In genomic region chr2:230956827-230957755, GRCh38 we compare ENCODE assay signal across 1 cellular context.
TF ChIP-seq lines count a peak whose summit lies in the region.

No MANE protein-coding gene starts in this region.

TF ChIP-seq in GM12878, 131 proteins besides CTCF, POLR2A, EP300 and RAD21 (continued from another document):
- TF ChIP-seq CBX3 (IDR thresholded peaks at IDR 0.05; ENCODE audit: borderline replicate concordance, low read depth) (no peak), RFX5 (IDR thresholded peaks at IDR 0.05; ENCODE audit: low read depth, low read length) (no peak; the same call in 1 of the 2 replicates), BHLHE40 (IDR thresholded peaks at IDR 0.05; ENCODE audit: borderline replicate concordance in 1 of 2, low read depth in 2 of 2, low read length in 1 of 2) (peak; percentile 56 to 71; a peak in 3 of 4 replicates), CUX1 (IDR thresholded peaks at IDR 0.05; ENCODE audit: insufficient replicate concordance, low read depth, low read length) (no peak), PML (IDR thresholded peaks at IDR 0.05; ENCODE audit: low read length) (no peak), CEBPZ (IDR thresholded peaks at IDR 0.05; ENCODE audit: low read depth, low read length) (no peak), ZBTB33 (IDR thresholded peaks at IDR 0.05) (no peak), POLR2AphosphoS2 (IDR thresholded peaks at IDR 0.05; ENCODE audit: low read depth, low read length) (peak; percentile 56; the same call in 1 of the 2 replicates), WRNIP1 (IDR thresholded peaks at IDR 0.05; ENCODE audit: borderline replicate concordance, low read depth, low read length) (no peak), CREM (IDR thresholded peaks at IDR 0.05; ENCODE audit: low read depth) (peak; percentile 85), KAT2A (conservative IDR thresholded peaks at IDR 0.05; ENCODE audit: control insufficient read depth, low read depth, low read length) (no peak), BACH1 (IDR thresholded peaks at IDR 0.05; ENCODE audit: borderline replicate concordance) (peak; percentile 17; the same call in 1 of the 2 replicates), RCOR1 (conservative IDR thresholded peaks at IDR 0.05; ENCODE audit: low read depth, low read length) (no peak), RELB (IDR thresholded peaks at IDR 0.05; ENCODE audit: low read depth) (peak; percentile 90), TCF3 (IDR thresholded peaks at IDR 0.05; ENCODE audit: borderline replicate concordance, insufficient read depth, low read depth, low read length) (0 out of 2 replicates have a peak, but pooled peaks have one; percentile 56), MXI1 (IDR thresholded peaks at IDR 0.05; ENCODE audit: low read depth, low read length) (0 out of 2 replicates have a peak, but pooled peaks have one; percentile 59), FOS (IDR thresholded peaks at IDR 0.05; ENCODE audit: borderline replicate concordance, extremely low read depth, insufficient read length) (no peak), DPF2 (IDR thresholded peaks at IDR 0.05) (peak; percentile 53), MEF2A (IDR thresholded peaks at IDR 0.05; ENCODE audit: insufficient read depth, low read depth, low read length) (peak; percentile 71; the same call in 1 of the 2 replicates), MTA2 (IDR thresholded peaks at IDR 0.05; ENCODE audit: low read depth) (peak; percentile 95), JUND (IDR thresholded peaks at IDR 0.05; ENCODE audit: low read depth, low read length) (peak; percentile 42; the same call in 1 of the 2 replicates)
